ENCODE assay signal across 2 cellular contexts in genomic region chr10:5470062-5470751, GRCh38.
TF ChIP-seq lines count a peak whose summit lies in the region.

No MANE protein-coding gene starts in this region.

TF ChIP-seq in IMR-90, 13 proteins besides CTCF, POLR2A, EP300 and RAD21:
- TF ChIP-seq FOS (IDR thresholded peaks at IDR 0.05; ENCODE audit: low read depth, low read length): no peak
- no peak for TF ChIP-seq MAZ (IDR thresholded peaks at IDR 0.05; ENCODE audit: borderline replicate concordance, low read depth, low read length)
- TF ChIP-seq ELK1 (IDR thresholded peaks at IDR 0.05; ENCODE audit: borderline replicate concordance, low read depth, low read length): no peak
- TF ChIP-seq USF2 (IDR thresholded peaks at IDR 0.05; ENCODE audit: low read depth, low read length): no peak
- no peak for TF ChIP-seq CHD1 (IDR thresholded peaks at IDR 0.05; ENCODE audit: low read depth, low read length)
- no peak for TF ChIP-seq BHLHE40 (IDR thresholded peaks at IDR 0.05; ENCODE audit: low read depth, low read length)
- TF ChIP-seq RCOR1 (IDR thresholded peaks at IDR 0.05; ENCODE audit: insufficient replicate concordance, low read length): no peak
- no peak for TF ChIP-seq MXI1 (IDR thresholded peaks at IDR 0.05; ENCODE audit: borderline replicate concordance, low read depth, low read length)
- TF ChIP-seq RFX5 (IDR thresholded peaks at IDR 0.05; ENCODE audit: low read depth, low read length): no peak
- no peak for TF ChIP-seq CEBPB (IDR thresholded peaks at IDR 0.05; ENCODE audit: low read depth, low read length)
- no peak for TF ChIP-seq NFE2L2 (IDR thresholded peaks at IDR 0.05; ENCODE audit: low read depth, low read length)
- TF ChIP-seq SMC3 (IDR thresholded peaks at IDR 0.05; ENCODE audit: low read depth, low read length): no peak

TF ChIP-seq in H1, 55 proteins besides CTCF, POLR2A, EP300 and RAD21:
- TF ChIP-seq CEBPB (IDR thresholded peaks at IDR 0.05; ENCODE audit: low read depth, low read length) (no peak), EGR1 (IDR thresholded peaks at IDR 0.05; ENCODE audit: borderline replicate concordance, low read depth, low read length) (no peak), KDM1A (IDR thresholded peaks at IDR 0.05; ENCODE audit: borderline replicate concordance, low read length) (no peak), POLR2AphosphoS5 (IDR thresholded peaks at IDR 0.05; ENCODE audit: low read depth, low read length) (no peak), ATF2 (IDR thresholded peaks at IDR 0.05; ENCODE audit: low read length) (no peak), KDM5A (IDR thresholded peaks at IDR 0.05; ENCODE audit: low read length) (no peak), SIN3A (conservative IDR thresholded peaks at IDR 0.05 in 1 of 2, IDR thresholded peaks at IDR 0.05 in 1 of 2; ENCODE audit: low read depth in 1 of 2, low read length in 2 of 2) (no peak), MAX (IDR thresholded peaks at IDR 0.05) (no peak), JUN (IDR thresholded peaks at IDR 0.05; ENCODE audit: low read depth, low read length) (no peak), TBP (IDR thresholded peaks at IDR 0.05; ENCODE audit: low read depth, low read length) (no peak), YY1 (IDR thresholded peaks at IDR 0.05; ENCODE audit: low read depth, low read length) (no peak), KDM4A (IDR thresholded peaks at IDR 0.05; ENCODE audit: low read depth, low read length, severe bottlenecking) (no peak), CREB1 (IDR thresholded peaks at IDR 0.05) (no peak), SIRT6 (IDR thresholded peaks at IDR 0.05; ENCODE audit: low read length) (no peak), GTF2F1 (IDR thresholded peaks at IDR 0.05; ENCODE audit: borderline replicate concordance, low read depth, low read length) (no peak), RNF2 (IDR thresholded peaks at IDR 0.05; ENCODE audit: borderline replicate concordance, low read depth, low read length, missing control alignments, poor library complexity, severe bottlenecking) (no peak), SAP30 (IDR thresholded peaks at IDR 0.05; ENCODE audit: insufficient read depth, insufficient replicate concordance, low read length) (no peak)
TF ChIP-seq in H1: peak in this region for 0.
